Comparison of ENCODE assay signal across 20 cellular contexts in genomic region chr2:205768341-205768740, GRCh38.
DNase-seq lines count a peak whose midpoint lies in the region; ATAC-seq and TF ChIP-seq lines count a peak whose summit lies in the region.
"Had no signal": no experiment of that assay in that cellular context is flagged by ENCODE, and none has a peak within 500 bp of the region (broad histone marks: within the 10 kb centered on the region; RNA-seq: fewer than 3 reads in every experiment).

No MANE protein-coding gene starts in this region.

- H3K4me3 ChIP-seq in cardiac muscle cell (no peak overlapping the region), osteoblast (ENCODE audit: insufficient read depth, low read length) (no peak overlapping the region)
- H3K4me3 ChIP-seq: psoas muscle had no signal

- no peaks in the 10 kb centered on the region for H4K20me1 ChIP-seq in osteoblast (ENCODE audit: insufficient read depth, low read length)

- H3K4me1 ChIP-seq in cardiac muscle cell (ENCODE audit: low read depth) (peaks cover 39% of the 10 kb centered on the region), osteoblast (ENCODE audit: insufficient read depth, low read length) (peaks cover 22% of the 10 kb centered on the region)
- H3K4me1 ChIP-seq: psoas muscle had no signal

- no peaks in the 10 kb centered on the region for H3K36me3 ChIP-seq in cardiac muscle cell
- peaks cover 67% of the 10 kb centered on the region for H3K36me3 ChIP-seq in osteoblast (ENCODE audit: insufficient read depth, low read length)

- H3K79me2 ChIP-seq in osteoblast (ENCODE audit: insufficient read depth, low read length), result no peaks in the 10 kb centered on the region

- H3K4me2 ChIP-seq in osteoblast (ENCODE audit: insufficient read depth, low read length), result no peak overlapping the region

- DNase-seq in DMS79 (lab: John Stamatoyannopoulos, UW) (peak; percentile 97), NCI-H345 treated with DMSO at 0.1 percent for 48 hours (lab: John Stamatoyannopoulos, UW; ENCODE audit: unreplicated experiment) (peak; percentile 87), cardiac muscle cell (ENCODE audit: low read depth in 1 of 2, low spot score in 1 of 2) (peak in 1 of 2 donors; percentile 89), osteoblast (ENCODE audit: insufficient read length, low spot score, missing footprints) (no peak), NCI-H526 (lab: John Stamatoyannopoulos, UW) (no peak), T-helper 1 cell (no peak)
- DNase-seq in stimulated activated CD4-positive, alpha-beta T cell treated with anti-CD3 and anti-CD28 coated beads, Interleukin-1b, Interleukin-23, amount 100 ng/mL, for 48 hours, result no peak
- DNase-seq: activated CD8-positive, alpha-beta memory T cell treated with anti-CD3 and anti-CD28 coated beads for 24 hours; caudate nucleus; COR-L47; GF-D8; H9; hypothalamus; Kasumi-1; kidney glomerular epithelial cell; OCI-M1; psoas muscle; stimulated activated naive CD8-positive, alpha-beta T cell treated with anti-CD3 and anti-CD28 coated beads, Interleukin-15, Interleukin-2, amounts not matched to agents 100 U/mL and 50 U/mL, for 24 hours; T-cell had no signal

- H3K9me3 ChIP-seq in cardiac muscle cell (ENCODE audit: low read depth), result no peaks in the 10 kb centered on the region
- no peaks in the 10 kb centered on the region for H3K9me3 ChIP-seq in osteoblast (ENCODE audit: low read depth, low read length)
- H3K9me3 ChIP-seq: psoas muscle had no signal

- no peak overlapping the region for H2AFZ ChIP-seq in osteoblast (ENCODE audit: low read length)

- peak overlapping the region; percentile 72 for H3K27ac ChIP-seq in cardiac muscle cell
- H3K27ac ChIP-seq in osteoblast (ENCODE audit: low read depth, low read length), result peak overlapping the region; percentile 45
- H3K27ac ChIP-seq: psoas muscle had no signal

- no peak for ATAC-seq in HG02870 (IDR thresholded peaks at IDR 0.05; ENCODE audit: unreplicated experiment)
- ATAC-seq: psoas muscle; stimulated activated naive CD8-positive, alpha-beta T cell treated with anti-CD3 and anti-CD28 coated beads, Interleukin-15, Interleukin-2, amounts not matched to agents 100 U/mL and 50 U/mL, for 24 hours; T-cell had no signal

- no peak for TF ChIP-seq CTCF in cardiac muscle cell (IDR thresholded peaks at IDR 0.05; ENCODE audit: low read depth, low read length)
- TF ChIP-seq CTCF in osteoblast (IDR thresholded peaks at IDR 0.05; ENCODE audit: extremely low read depth, low read depth, low read length), result no peak

- H3K27me3 ChIP-seq in cardiac muscle cell, result no peaks in the 10 kb centered on the region
- no peaks in the 10 kb centered on the region for H3K27me3 ChIP-seq in osteoblast (ENCODE audit: insufficient read depth, low read length)

Comparison
In these comparisons a context has a peak if more than half of its experiments do, and no peak if none do; other contexts are left out.
1. DNase-seq: peak in DMS79 (single experiment) and NCI-H345 treated with DMSO at 0.1 percent for 48 hours (single experiment); none in osteoblast (single experiment), NCI-H526 (0 of 2), T-helper 1 cell (0 of 5) and stimulated activated CD4-positive, alpha-beta T cell treated with anti-CD3 and anti-CD28 coated beads, Interleukin-1b, Interleukin-23, amount 100 ng/mL, for 48 hours (single experiment).